ENCODE assay signal across 19 cellular contexts in the genomic region with DNA sequence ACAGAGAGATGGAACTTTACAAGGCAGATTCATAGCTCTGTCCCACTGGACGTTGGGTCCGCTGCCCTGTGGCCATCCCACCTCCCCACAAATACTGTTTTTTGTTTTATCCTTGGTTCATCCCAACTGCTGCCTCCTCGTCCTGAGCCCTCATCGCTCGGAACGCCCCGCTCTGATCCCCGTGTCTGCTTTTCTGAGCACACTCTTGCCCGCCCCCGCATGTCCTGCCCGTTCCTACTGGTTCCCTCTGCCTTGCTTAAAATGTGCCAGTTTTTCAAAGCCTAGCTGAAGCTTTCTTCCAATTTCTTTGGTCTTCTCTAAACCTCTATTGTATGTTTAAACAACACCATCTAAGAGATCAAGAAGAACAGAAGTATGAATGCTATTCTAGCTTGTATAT. TPM values are rescaled to one million over a fixed set of nuclear protein-coding genes. Genes with fewer than 3 reads are reported as not detected.
"Had no signal": no experiment of that assay in that cellular context is flagged by ENCODE, and none has a peak within 500 bp of the region (broad histone marks: within the 10 kb centered on the region; RNA-seq: fewer than 3 reads in every experiment).

No MANE protein-coding gene starts in this region.

- DNase-seq: activated CD4-positive, alpha-beta memory T cell treated with anti-CD3 and anti-CD28 coated beads for 36 hours; activated CD4-positive, alpha-beta T cell treated with anti-CD3 and anti-CD28 coated beads for 36 hours; activated CD8-positive, alpha-beta memory T cell treated with anti-CD3 and anti-CD28 coated beads, Interleukin-2, amount 10 ng/mL, durations not matched to agents 7 days and 5 days; activated naive CD4-positive, alpha-beta T cell; activated naive CD8-positive, alpha-beta T cell treated with anti-CD3 and anti-CD28 coated beads for 36 hours; body of pancreas; foreskin melanocyte; heart left ventricle; kidney glomerular epithelial cell; nucleus accumbens; stimulated activated CD4-positive, alpha-beta T cell treated with anti-CD3 and anti-CD28 coated beads, Interleukin-12 subunit alpha, Interleukin-12 subunit beta, amount 100 ng/mL, for 4 hours; stimulated activated CD4-positive, alpha-beta T cell treated with anti-CD3 and anti-CD28 coated beads, Interleukin-1b, Interleukin-23, amount 100 ng/mL, for 48 hours; stimulated activated CD8-positive, alpha-beta memory T cell treated with anti-CD3 and anti-CD28 coated beads, Interleukin-4, amount 100 ng/mL, for 48 hours; stimulated activated naive CD4-positive, alpha-beta T cell; SW 1271 had no signal

- H3K27ac ChIP-seq: body of pancreas, epithelial cell of prostate, heart left ventricle, tibial nerve had no signal

- H3K4me3 ChIP-seq: body of pancreas, heart left ventricle, tibial nerve had no signal

- H3K4me3 Mint-ChIP-seq: activated CD4-positive, alpha-beta memory T cell treated with anti-CD3 and anti-CD28 coated beads for 36 hours; activated CD4-positive, alpha-beta T cell treated with anti-CD3 and anti-CD28 coated beads for 36 hours; activated CD8-positive, alpha-beta memory T cell treated with anti-CD3 and anti-CD28 coated beads, Interleukin-2, amount 10 ng/mL, durations not matched to agents 7 days and 5 days; activated naive CD8-positive, alpha-beta T cell treated with anti-CD3 and anti-CD28 coated beads for 36 hours; natural killer cell treated with Interleukin-12 subunit alpha and Interleukin-12 subunit beta and Interleukin-15 and Interleukin-18, amount 100 ng/mL, for 72 hours had no signal

- ATAC-seq: activated CD4-positive, alpha-beta T cell treated with anti-CD3 and anti-CD28 coated beads for 36 hours; activated CD8-positive, alpha-beta memory T cell treated with anti-CD3 and anti-CD28 coated beads, Interleukin-2, amount 10 ng/mL, durations not matched to agents 7 days and 5 days; body of pancreas; heart left ventricle; natural killer cell treated with Interleukin-12 subunit alpha and Interleukin-12 subunit beta and Interleukin-15 and Interleukin-18, amount 100 ng/mL, for 72 hours had no signal

- H3K27me3 ChIP-seq: body of pancreas, tibial nerve had no signal

- H3K36me3 ChIP-seq: heart left ventricle, tibial nerve had no signal

- H3K27ac Mint-ChIP-seq: activated CD4-positive, alpha-beta memory T cell treated with anti-CD3 and anti-CD28 coated beads for 36 hours; activated CD4-positive, alpha-beta T cell treated with anti-CD3 and anti-CD28 coated beads for 36 hours; activated CD8-positive, alpha-beta memory T cell treated with anti-CD3 and anti-CD28 coated beads, Interleukin-2, amount 10 ng/mL, durations not matched to agents 7 days and 5 days; activated naive CD8-positive, alpha-beta T cell treated with anti-CD3 and anti-CD28 coated beads for 36 hours; natural killer cell treated with Interleukin-12 subunit alpha and Interleukin-12 subunit beta and Interleukin-15 and Interleukin-18, amount 100 ng/mL, for 72 hours had no signal

- H3K4me1 ChIP-seq: body of pancreas, heart left ventricle, tibial nerve had no signal

- H3K4me1 Mint-ChIP-seq: activated CD4-positive, alpha-beta T cell treated with anti-CD3 and anti-CD28 coated beads for 36 hours had no signal

- H3K9me3 ChIP-seq: body of pancreas, heart left ventricle, tibial nerve had no signal

- H3K9me3 Mint-ChIP-seq: activated CD4-positive, alpha-beta memory T cell treated with anti-CD3 and anti-CD28 coated beads for 36 hours; activated naive CD8-positive, alpha-beta T cell treated with anti-CD3 and anti-CD28 coated beads for 36 hours; natural killer cell treated with Interleukin-12 subunit alpha and Interleukin-12 subunit beta and Interleukin-15 and Interleukin-18, amount 100 ng/mL, for 72 hours had no signal

- H3K27me3 Mint-ChIP-seq: activated CD4-positive, alpha-beta memory T cell treated with anti-CD3 and anti-CD28 coated beads for 36 hours had no signal

RNA-seq across cellular contexts. Expression of a gene that starts 19.4 kb away (rescaled TPM):
- total RNA-seq: mesenteric fat pad; natural killer cell treated with Interleukin-12 subunit alpha and Interleukin-12 subunit beta and Interleukin-15 and Interleukin-18, amount 100 ng/mL, for 72 hours had no signal
